In the genomic region with DNA sequence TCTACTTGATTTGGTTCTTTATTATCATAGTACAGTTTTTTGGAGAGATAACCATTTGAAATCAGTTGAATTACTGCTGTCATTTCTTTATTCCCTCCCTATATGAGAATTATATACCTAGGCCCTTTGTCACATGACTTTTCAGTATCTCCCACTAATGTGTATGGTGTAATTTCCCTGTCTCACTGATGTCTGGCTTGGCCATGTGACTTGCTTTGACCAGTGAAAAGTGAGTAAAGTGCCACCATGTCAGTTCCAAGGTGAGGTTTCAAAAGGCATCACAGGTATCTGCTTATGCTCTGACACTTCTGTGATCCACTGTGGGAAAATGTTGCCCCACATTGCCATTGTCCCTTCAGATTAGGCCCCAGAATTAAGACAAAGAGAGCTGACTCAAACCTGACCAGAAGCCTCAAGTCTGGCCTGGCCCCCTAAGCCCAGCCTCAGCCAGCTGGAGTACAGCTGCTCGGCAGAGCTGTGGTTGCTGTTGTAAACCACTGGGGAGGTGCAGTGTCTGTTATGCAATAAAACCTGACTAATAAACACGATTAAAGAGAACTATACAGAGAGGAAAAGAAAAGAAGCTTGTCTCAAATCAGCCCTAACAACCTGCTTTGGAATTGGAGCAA, we compare ENCODE assay signal across 1 cellular context.
TF ChIP-seq lines count a peak whose summit lies in the region.

No MANE protein-coding gene starts in this region.

TF ChIP-seq in K562, 482 proteins besides CTCF, POLR2A, EP300 and RAD21 (continued from another document):
- TF ChIP-seq, protein P1, sequence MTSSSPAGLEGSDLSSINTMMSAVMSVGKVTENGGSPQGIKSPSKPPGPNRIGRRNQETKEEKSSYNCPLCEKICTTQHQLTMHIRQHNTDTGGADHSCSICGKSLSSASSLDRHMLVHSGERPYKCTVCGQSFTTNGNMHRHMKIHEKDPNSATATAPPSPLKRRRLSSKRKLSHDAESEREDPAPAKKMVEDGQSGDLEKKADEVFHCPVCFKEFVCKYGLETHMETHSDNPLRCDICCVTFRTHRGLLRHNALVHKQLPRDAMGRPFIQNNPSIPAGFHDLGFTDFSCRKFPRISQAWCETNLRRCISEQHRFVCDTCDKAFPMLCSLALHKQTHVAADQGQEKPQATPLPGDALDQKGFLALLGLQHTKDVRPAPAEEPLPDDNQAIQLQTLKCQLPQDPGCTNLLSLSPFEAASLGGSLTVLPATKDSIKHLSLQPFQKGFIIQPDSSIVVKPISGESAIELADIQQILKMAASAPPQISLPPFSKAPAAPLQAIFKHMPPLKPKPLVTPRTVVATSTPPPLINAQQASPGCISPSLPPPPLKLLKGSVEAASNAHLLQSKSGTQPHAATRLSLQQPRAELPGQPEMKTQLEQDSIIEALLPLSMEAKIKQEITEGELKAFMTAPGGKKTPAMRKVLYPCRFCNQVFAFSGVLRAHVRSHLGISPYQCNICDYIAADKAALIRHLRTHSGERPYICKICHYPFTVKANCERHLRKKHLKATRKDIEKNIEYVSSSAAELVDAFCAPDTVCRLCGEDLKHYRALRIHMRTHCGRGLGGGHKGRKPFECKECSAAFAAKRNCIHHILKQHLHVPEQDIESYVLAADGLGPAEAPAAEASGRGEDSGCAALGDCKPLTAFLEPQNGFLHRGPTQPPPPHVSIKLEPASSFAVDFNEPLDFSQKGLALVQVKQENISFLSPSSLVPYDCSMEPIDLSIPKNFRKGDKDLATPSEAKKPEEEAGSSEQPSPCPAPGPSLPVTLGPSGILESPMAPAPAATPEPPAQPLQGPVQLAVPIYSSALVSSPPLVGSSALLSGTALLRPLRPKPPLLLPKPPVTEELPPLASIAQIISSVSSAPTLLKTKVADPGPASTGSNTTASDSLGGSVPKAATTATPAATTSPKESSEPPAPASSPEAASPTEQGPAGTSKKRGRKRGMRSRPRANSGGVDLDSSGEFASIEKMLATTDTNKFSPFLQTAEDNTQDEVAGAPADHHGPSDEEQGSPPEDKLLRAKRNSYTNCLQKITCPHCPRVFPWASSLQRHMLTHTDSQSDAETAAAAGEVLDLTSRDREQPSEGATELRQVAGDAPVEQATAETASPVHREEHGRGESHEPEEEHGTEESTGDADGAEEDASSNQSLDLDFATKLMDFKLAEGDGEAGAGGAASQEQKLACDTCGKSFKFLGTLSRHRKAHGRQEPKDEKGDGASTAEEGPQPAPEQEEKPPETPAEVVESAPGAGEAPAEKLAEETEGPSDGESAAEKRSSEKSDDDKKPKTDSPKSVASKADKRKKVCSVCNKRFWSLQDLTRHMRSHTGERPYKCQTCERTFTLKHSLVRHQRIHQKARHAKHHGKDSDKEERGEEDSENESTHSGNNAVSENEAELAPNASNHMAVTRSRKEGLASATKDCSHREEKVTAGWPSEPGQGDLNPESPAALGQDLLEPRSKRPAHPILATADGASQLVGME (CRISPR knock-in tag; IDR thresholded peaks at IDR 0.05), result no peak
- TF ChIP-seq, protein P2, sequence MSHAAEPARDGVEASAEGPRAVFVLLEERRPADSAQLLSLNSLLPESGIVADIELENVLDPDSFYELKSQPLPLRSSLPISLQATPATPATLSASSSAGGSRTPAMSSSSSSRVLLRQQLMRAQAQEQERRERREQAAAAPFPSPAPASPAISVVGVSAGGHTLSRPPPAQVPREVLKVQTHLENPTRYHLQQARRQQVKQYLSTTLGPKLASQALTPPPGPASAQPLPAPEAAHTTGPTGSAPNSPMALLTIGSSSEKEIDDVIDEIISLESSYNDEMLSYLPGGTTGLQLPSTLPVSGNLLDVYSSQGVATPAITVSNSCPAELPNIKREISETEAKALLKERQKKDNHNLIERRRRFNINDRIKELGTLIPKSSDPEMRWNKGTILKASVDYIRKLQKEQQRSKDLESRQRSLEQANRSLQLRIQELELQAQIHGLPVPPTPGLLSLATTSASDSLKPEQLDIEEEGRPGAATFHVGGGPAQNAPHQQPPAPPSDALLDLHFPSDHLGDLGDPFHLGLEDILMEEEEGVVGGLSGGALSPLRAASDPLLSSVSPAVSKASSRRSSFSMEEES (CRISPR knock-in tag; IDR thresholded peaks at IDR 0.05), result peak; percentile 58
- TF ChIP-seq, protein P3, sequence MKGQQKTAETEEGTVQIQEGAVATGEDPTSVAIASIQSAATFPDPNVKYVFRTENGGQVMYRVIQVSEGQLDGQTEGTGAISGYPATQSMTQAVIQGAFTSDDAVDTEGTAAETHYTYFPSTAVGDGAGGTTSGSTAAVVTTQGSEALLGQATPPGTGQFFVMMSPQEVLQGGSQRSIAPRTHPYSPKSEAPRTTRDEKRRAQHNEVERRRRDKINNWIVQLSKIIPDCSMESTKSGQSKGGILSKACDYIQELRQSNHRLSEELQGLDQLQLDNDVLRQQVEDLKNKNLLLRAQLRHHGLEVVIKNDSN (CRISPR knock-in tag; IDR thresholded peaks at IDR 0.05), result peak; percentile 37; the same call in 1 of the 2 replicates
